Comparison of ENCODE assay signal across 8 cellular contexts in the genomic region with DNA sequence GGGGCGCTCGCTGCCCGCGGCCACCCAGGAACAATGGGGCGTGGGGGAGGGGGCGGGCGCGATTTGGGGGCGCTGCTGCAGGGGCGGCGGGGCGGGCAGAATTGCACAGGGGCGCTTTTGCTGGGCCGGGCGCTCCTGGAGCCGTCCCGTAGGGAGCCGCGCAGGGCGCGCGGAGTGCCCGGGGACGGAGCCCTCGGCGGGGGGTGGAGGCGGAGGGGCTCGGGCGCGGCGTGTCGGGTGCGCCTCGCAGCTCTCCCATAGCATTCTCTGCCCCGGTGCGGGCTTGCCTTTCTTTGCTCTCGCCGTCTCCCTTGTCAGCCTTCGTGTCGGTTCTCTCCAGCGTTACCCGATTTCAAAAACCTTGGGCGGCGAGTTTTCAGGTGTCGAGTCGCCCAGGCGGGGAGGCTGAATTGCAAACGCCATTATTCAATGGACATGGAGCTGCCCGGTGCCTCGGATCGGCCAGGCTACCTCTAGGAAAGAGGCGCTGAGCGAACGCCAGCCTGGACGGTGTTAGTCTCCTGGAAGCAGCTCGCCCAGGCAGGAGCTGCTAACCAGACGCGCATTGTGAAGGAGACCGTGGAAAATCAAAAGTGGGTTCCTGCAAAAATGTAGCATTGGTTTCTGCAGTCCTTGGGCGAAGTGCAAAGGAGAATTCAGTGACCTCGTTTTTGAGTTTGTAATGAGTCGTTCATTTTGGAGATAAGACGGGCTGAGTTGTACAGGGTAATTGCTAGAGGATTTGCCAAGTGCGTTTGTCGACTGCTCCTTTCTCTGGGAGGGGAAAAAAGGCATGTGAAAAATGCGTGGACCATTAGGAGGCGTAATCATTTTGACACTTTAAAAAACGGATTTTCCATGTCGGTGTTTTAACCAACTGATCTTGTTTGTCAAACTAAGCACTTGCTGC. TPM values are rescaled to one million over a fixed set of nuclear protein-coding genes. Genes with fewer than 3 reads are reported as not detected.
A peak's percentile ranks its signal among the peaks of the same experiment; 100 is the strongest.
DNase-seq lines count a peak whose midpoint lies in the region; ATAC-seq and TF ChIP-seq lines count a peak whose summit lies in the region.

No MANE protein-coding gene starts in this region.

- peaks cover 24% of the 10 kb centered on the region for H3K4me1 ChIP-seq in PC-9 (replicated peaks; ENCODE audit: insufficient read depth)
- peaks cover 14% of the 10 kb centered on the region for H3K4me1 ChIP-seq in adipocyte (ENCODE audit: control insufficient read depth, insufficient read depth, low read length)

- no TSS peak for BruUV-seq in PC-9 (replicated peaks; lab: Mats Ljungman, UMichigan)

- peak overlapping the region; percentile 81 for H2AFZ ChIP-seq in PC-9

- peak overlapping the region; percentile 89 for H3K4me3 ChIP-seq in PC-9
- peak overlapping the region; percentile 80 for H3K4me3 ChIP-seq in adipocyte (ENCODE audit: low read length)

- intact Hi-C loops in PC-9 (cut with micrococcal nuclease; ENCODE audit: unreplicated experiment) (loop anchor here (1.0 to 5.0 kb wide), 5 partner anchors 41 to 141 kb away; partner anchors contain the start of gene BTG3), left ventricle myocardium superior (cut with micrococcal nuclease) (no loop called here)

- peak overlapping the region; percentile 79 for H3K4me2 ChIP-seq in PC-9

- peaks cover 26% of the 10 kb centered on the region for H3F3A ChIP-seq in PC-9 (ENCODE audit: insufficient read depth, low read depth)

- H3K27ac Mint-ChIP-seq in progenitor cell of endocrine pancreas = peak overlapping the region; percentile 100

- peak overlapping the region; percentile 97 for H3K4me3 Mint-ChIP-seq in progenitor cell of endocrine pancreas (ENCODE audit: low read depth)

- peaks cover 48% of the 10 kb centered on the region for H3K79me2 ChIP-seq in PC-9 (ENCODE audit: low read depth)

- no peaks in the 10 kb centered on the region for H3K9me3 Mint-ChIP-seq in progenitor cell of endocrine pancreas (ENCODE audit: low read depth)

- no peak overlapping the region for H3K9ac ChIP-seq in adipocyte (ENCODE audit: low read length)

- POLR2A ChIA-PET in PC-9 (lab: Charles Lee; ENCODE audit: unreplicated experiment) = interaction anchor here (0.6 kb wide), 1 partner anchor 39 kb away, joined by 4 read pairs; no protein-coding TSS in a partner anchor

- TF ChIP-seq CTCF in PC-9 (conservative IDR thresholded peaks at IDR 0.05) = no peak
- peak; percentile 30 for TF ChIP-seq CTCF in progenitor cell of endocrine pancreas (IDR thresholded peaks at IDR 0.05; ENCODE audit: unreplicated experiment)

- DNase-seq in NCI-H1417 (lab: John Stamatoyannopoulos, UW) (peak; percentile 64 to 88 (median 80)), NCI-H1417 treated with DMSO at 0.1 percent for 48 hours (lab: John Stamatoyannopoulos, UW) (no peak), PC-9 (peak in 1 of 2 experiments; percentile 36), adipocyte (ENCODE audit: low read depth) (peak; percentile 40), left ventricle myocardium superior (peak; percentile 55), progenitor cell of endocrine pancreas (ENCODE audit: low spot score, unreplicated experiment) (no peak), SHP77 treated with DMSO at 0.1 percent for 48 hours (lab: John Stamatoyannopoulos, UW) (no peak)

- no peaks in the 10 kb centered on the region for H3K27me3 ChIP-seq in PC-9 (ENCODE audit: insufficient read depth, low read depth)
- peaks cover 14% of the 10 kb centered on the region for H3K27me3 ChIP-seq in adipocyte (replicated peaks; ENCODE audit: control insufficient read depth, insufficient read depth, low read length)

- peak; percentile 27 for ATAC-seq in HG03064 (IDR thresholded peaks at IDR 0.05; ENCODE audit: low read depth, unreplicated experiment)
- ATAC-seq in left ventricle myocardium superior = peak; percentile 64

- peak overlapping the region; percentile 88 for H3K27ac ChIP-seq in PC-9

- H3K27me3 Mint-ChIP-seq in progenitor cell of endocrine pancreas = peaks cover 16% of the 10 kb centered on the region

- CTCF ChIA-PET in PC-9 (lab: Charles Lee) = interaction anchor here (0.5 to 0.6 kb wide), 2 partner anchors 58 to 777 kb away, joined by 3 read pairs; no protein-coding TSS in a partner anchor

- no peaks in the 10 kb centered on the region for H3K9me2 ChIP-seq in PC-9 (ENCODE audit: insufficient read depth)

- H3K9me3 ChIP-seq in PC-9 (ENCODE audit: insufficient read depth, low read depth) (no peaks in the 10 kb centered on the region), adipocyte (ENCODE audit: control insufficient read depth, low read length) (no peaks in the 10 kb centered on the region)

- H3K36me3 ChIP-seq in PC-9 (ENCODE audit: low read depth) = no peaks in the 10 kb centered on the region; the same call in 1 of the 2 replicates
- no peaks in the 10 kb centered on the region for H3K36me3 ChIP-seq in adipocyte (ENCODE audit: control insufficient read depth, insufficient read depth, low read length, severe bottlenecking)

- H4K20me1 ChIP-seq in PC-9 (ENCODE audit: insufficient read depth) = peaks cover 9% of the 10 kb centered on the region; the same call in 1 of the 2 replicates

- peaks cover 17% of the 10 kb centered on the region for H3K4me1 Mint-ChIP-seq in progenitor cell of endocrine pancreas (ENCODE audit: low read depth)

- peaks cover 8% of the 10 kb centered on the region for H3K36me3 Mint-ChIP-seq in progenitor cell of endocrine pancreas (ENCODE audit: insufficient read depth)

RNA-seq across cellular contexts. Expression of gene CXADR, which starts 0.6 kb away (rescaled TPM):
- total RNA-seq in PC-9 (2021) = 12.7 and 21.7 TPM in 2 replicates
- total RNA-seq in left ventricle myocardium superior = 27.1 TPM
- 58.1 and 65.9 TPM in 2 replicates for total RNA-seq in progenitor cell of endocrine pancreas

Comparison
In these comparisons a context has a peak if more than half of its experiments do, and no peak if none do; other contexts are left out.
1. DNase-seq: peak in NCI-H1417 (3 of 3), adipocyte (single experiment) and left ventricle myocardium superior (single experiment); none in NCI-H1417 treated with DMSO at 0.1 percent for 48 hours (single experiment), progenitor cell of endocrine pancreas (single experiment) and SHP77 treated with DMSO at 0.1 percent for 48 hours (single experiment).